16 cellular contexts compared by ENCODE assay signal in genomic region chr14:54806616-54807015, GRCh38.
"Had no signal": no experiment of that assay in that cellular context is flagged by ENCODE, and none has a peak within 500 bp of the region (broad histone marks: within the 10 kb centered on the region; RNA-seq: fewer than 3 reads in every experiment).

No MANE protein-coding gene starts in this region.

- H3K4me3 Mint-ChIP-seq: dendritic cell treated with granulocyte-macrophage colony-stimulating factor and Interleukin-4, amounts not matched to agents 40 ng/mL and 50 ng/mL, for 4 days had no signal

- H3K27ac ChIP-seq: esophagus muscularis mucosa, foreskin keratinocyte, gastroesophageal sphincter, heart right ventricle, left lung, lower lobe of right lung had no signal

- H3K27ac Mint-ChIP-seq: dendritic cell treated with granulocyte-macrophage colony-stimulating factor and Interleukin-4, amounts not matched to agents 40 ng/mL and 50 ng/mL, for 4 days; mesothelial cell of epicardium; naive B cell had no signal

- H3K9me3 ChIP-seq: esophagus muscularis mucosa, gastroesophageal sphincter, heart right ventricle, left lung, lower lobe of right lung, mucosa of descending colon had no signal

- DNase-seq: cortex of kidney; effector CD4-positive, alpha-beta T cell; effector memory CD4-positive, alpha-beta T cell; foreskin keratinocyte; heart right ventricle; left cardiac atrium; left lung; left ventricle myocardium superior; lower lobe of right lung; mesenchymal stem cell; mucosa of descending colon; naive B cell had no signal

- H3K9me3 Mint-ChIP-seq: dendritic cell treated with granulocyte-macrophage colony-stimulating factor and Interleukin-4, amounts not matched to agents 40 ng/mL and 50 ng/mL, for 4 days had no signal

- H3K36me3 Mint-ChIP-seq: mesothelial cell of epicardium had no signal

- H3K36me3 ChIP-seq: esophagus muscularis mucosa, gastroesophageal sphincter, heart right ventricle, left lung, lower lobe of right lung had no signal

- H3K4me3 ChIP-seq: left lung, lower lobe of right lung, mucosa of descending colon had no signal

- H3K27me3 ChIP-seq: esophagus muscularis mucosa, gastroesophageal sphincter, heart right ventricle had no signal
